In genomic region chr14:54104746-54105145, GRCh38 we compare ENCODE assay signal across 15 cellular contexts.
DNase-seq lines count a peak whose midpoint lies in the region; ATAC-seq and TF ChIP-seq lines count a peak whose summit lies in the region.
"Had no signal": no experiment of that assay in that cellular context is flagged by ENCODE, and none has a peak within 500 bp of the region (broad histone marks: within the 10 kb centered on the region; RNA-seq: fewer than 3 reads in every experiment).

No MANE protein-coding gene starts in this region.

- no peak for DNase-seq in HCT116 (ENCODE audit: low read depth, low spot score)
- no peak for DNase-seq in RWPE2 (ENCODE audit: low spot score)
- no peak for DNase-seq in foreskin keratinocyte
- no peak for DNase-seq in thyroid gland
- no peak for DNase-seq in foreskin fibroblast
- no peak for DNase-seq in hepatic stellate cell (ENCODE audit: low spot score)
- DNase-seq: C1 segment of cervical spinal cord; CD4-positive, alpha-beta T cell; DMS153; DMS79 treated with DMSO at 0.1 percent for 48 hours; GDM1; HFFc6 had no signal

- no peak for TF ChIP-seq CTCF in HCT116 (IDR thresholded peaks at IDR 0.05 in 2 of 3, conservative IDR thresholded peaks at IDR 0.05 in 1 of 3; ENCODE audit: borderline replicate concordance in 1 of 3, insufficient read depth in 1 of 3, low read depth in 2 of 3, low read length in 2 of 3)
- no peak for TF ChIP-seq CTCF in RWPE2 (IDR thresholded peaks at IDR 0.05; ENCODE audit: poor library complexity, severe bottlenecking)
- TF ChIP-seq CTCF in foreskin keratinocyte (conservative IDR thresholded peaks at IDR 0.05) = no peak
- TF ChIP-seq CTCF in thyroid gland (IDR thresholded peaks at IDR 0.05) = no peak
- TF ChIP-seq CTCF in foreskin fibroblast (IDR thresholded peaks at IDR 0.05; ENCODE audit: low read depth, low read length) = no peak

- H3K4me2 ChIP-seq in HCT116 (ENCODE audit: low read length) = peak overlapping the region; percentile 63

- no peak for ATAC-seq in HCT116
- ATAC-seq in RWPE2 (ENCODE audit: low read depth) = no peak
- no peak for ATAC-seq in foreskin keratinocyte
- ATAC-seq in GM19467 (IDR thresholded peaks at IDR 0.05; ENCODE audit: unreplicated experiment) = no peak
- ATAC-seq: HepG2 had no signal

- no peaks in the 10 kb centered on the region for H4K20me1 ChIP-seq in HCT116 (ENCODE audit: insufficient read depth)

- RAD21 ChIA-PET in HCT116 (lab: Charles Lee; ENCODE audit: low non-redundant PET in 1 of 2, low total read pairs in 2 of 2, uncharacterized antibody in 2 of 2, unreplicated experiment in 2 of 2) = no interaction called here

- no peaks in the 10 kb centered on the region for H3K9me2 ChIP-seq in HCT116 (ENCODE audit: insufficient read depth)

- H3K79me2 ChIP-seq in HCT116 (ENCODE audit: insufficient read depth, low read length) = no peaks in the 10 kb centered on the region

- H3K27ac ChIP-seq in HCT116 (ENCODE audit: low read depth, low read length) (peak overlapping the region; percentile 84; the same call in 1 of the 2 replicates), RWPE2 (ENCODE audit: poor library complexity, severe bottlenecking) (peak overlapping the region; percentile 98), foreskin keratinocyte (peak overlapping the region; percentile 65), thyroid gland (peak overlapping the region in 2 of 3 donors; percentile 50 to 62)

- intact Hi-C loops in HCT116 (cut with micrococcal nuclease) (no loop called here), thyroid gland (cut with DNase I) (no loop called here)

- WGBS in thyroid gland, 2 donors = 52 to 60% methylated on average over 2 of the region's 2 CpGs

- H3K9me3 ChIP-seq in HCT116 (ENCODE audit: control insufficient read depth in 1 of 2, insufficient read depth in 1 of 2, low read depth in 1 of 2, low read length in 2 of 2) (no peaks in the 10 kb centered on the region), RWPE2 (ENCODE audit: severe bottlenecking) (no peaks in the 10 kb centered on the region), thyroid gland (no peaks in the 10 kb centered on the region)
- H3K9me3 ChIP-seq: HAP-1 had no signal

- H3K27me3 ChIP-seq in HCT116 (ENCODE audit: insufficient read depth, low read length) (no peaks in the 10 kb centered on the region), RWPE2 (ENCODE audit: insufficient read depth, poor library complexity, severe bottlenecking) (no peaks in the 10 kb centered on the region), foreskin keratinocyte (no peaks in the 10 kb centered on the region), thyroid gland (no peaks in the 10 kb centered on the region)

- peak overlapping the region; percentile 8 for H2AFZ ChIP-seq in HCT116 (ENCODE audit: low read depth, low read length, poor library complexity, severe bottlenecking)

- BruUV-seq in HCT116 (replicated peaks; lab: Mats Ljungman, UMichigan) = no TSS peak

- CTCF ChIA-PET in HCT116 (lab: Charles Lee) = interaction anchor here (1.5 to 1.8 kb wide), 2 partner anchors 71 to 244 kb away, joined by 3 to 6 read pairs; no protein-coding TSS in a partner anchor

- H3K4me1 ChIP-seq in HCT116 (ENCODE audit: control insufficient read depth in 1 of 2, insufficient read depth in 2 of 2, low read length in 2 of 2) = peaks cover 60 to 70% of the 10 kb centered on the region in 2 experiments
- H3K4me1 ChIP-seq in RWPE2 (ENCODE audit: insufficient read depth, poor library complexity, severe bottlenecking) = peaks cover 51% of the 10 kb centered on the region
- peaks cover 55% of the 10 kb centered on the region for H3K4me1 ChIP-seq in foreskin keratinocyte
- H3K4me1 ChIP-seq in thyroid gland = peaks cover 30 to 44% of the 10 kb centered on the region in 2 donors
- H3K4me1 ChIP-seq: HAP-1 had no signal

- POLR2A ChIA-PET in HCT116 (lab: Charles Lee) = no interaction called here

- TF ChIP-seq RAD21 in HCT116 (IDR thresholded peaks at IDR 0.05; ENCODE audit: low read depth) = no peak

- TF ChIP-seq POLR2A in HCT116 (IDR thresholded peaks at IDR 0.05; ENCODE audit: borderline replicate concordance, extremely low read depth, insufficient read depth, insufficient read length) (no peak), thyroid gland (IDR thresholded peaks at IDR 0.05) (no peak)

- H3K9ac ChIP-seq in HCT116 (ENCODE audit: low read length) = no peak overlapping the region

- H3K36me3 ChIP-seq in HCT116 (ENCODE audit: control insufficient read depth in 1 of 2, insufficient read depth in 2 of 2, low read length in 2 of 2) (no peaks in the 10 kb centered on the region), RWPE2 (ENCODE audit: low read depth) (no peaks in the 10 kb centered on the region), thyroid gland (no peaks in the 10 kb centered on the region)
- H3K36me3 ChIP-seq: HAP-1 had no signal

- no peak overlapping the region for H3K4me3 ChIP-seq in HCT116 (replicated peaks in 1 of 2; ENCODE audit: low read depth in 1 of 2, low read length in 2 of 2)
- H3K4me3 ChIP-seq in RWPE2 (ENCODE audit: severe bottlenecking) = no peak overlapping the region
- no peak overlapping the region for H3K4me3 ChIP-seq in thyroid gland (replicated peaks in 1 of 3)
- H3K4me3 ChIP-seq in foreskin fibroblast (ENCODE audit: low read depth in 1 of 2, low read length in 2 of 2) = no peak overlapping the region
- H3K4me3 ChIP-seq: HAP-1 had no signal

TF ChIP-seq in HCT116, 20 proteins besides CTCF, POLR2A, EP300 and RAD21:
- no peak for TF ChIP-seq CEBPB (IDR thresholded peaks at IDR 0.05; ENCODE audit: low read depth)
- TF ChIP-seq EZH2 (IDR thresholded peaks at IDR 0.05) = no peak
- TF ChIP-seq EZH2phosphoT487 (IDR thresholded peaks at IDR 0.05; ENCODE audit: borderline replicate concordance) = no peak
- no peak for TF ChIP-seq SIN3A (IDR thresholded peaks at IDR 0.05; ENCODE audit: low read depth)
- TF ChIP-seq FOSL1 (IDR thresholded peaks at IDR 0.05; ENCODE audit: low read depth) = no peak
- no peak for TF ChIP-seq CBX3 (IDR thresholded peaks at IDR 0.05; ENCODE audit: low read depth)
- TF ChIP-seq JUND (IDR thresholded peaks at IDR 0.05) = no peak
- TF ChIP-seq, protein P1, sequence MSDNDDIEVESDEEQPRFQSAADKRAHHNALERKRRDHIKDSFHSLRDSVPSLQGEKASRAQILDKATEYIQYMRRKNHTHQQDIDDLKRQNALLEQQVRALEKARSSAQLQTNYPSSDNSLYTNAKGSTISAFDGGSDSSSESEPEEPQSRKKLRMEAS (IDR thresholded peaks at IDR 0.05) = no peak
- TF ChIP-seq ZFX (IDR thresholded peaks at IDR 0.05) = no peak
- TF ChIP-seq ZBTB33 (IDR thresholded peaks at IDR 0.05; ENCODE audit: extremely low read depth, insufficient replicate concordance, low read length) = no peak
- no peak for TF ChIP-seq TCF7L2 (IDR thresholded peaks at IDR 0.05; ENCODE audit: borderline replicate concordance, extremely low read depth, insufficient read depth, insufficient read length)
- no peak for TF ChIP-seq POLR2AphosphoS5 (IDR thresholded peaks at IDR 0.05; ENCODE audit: low read depth, low read length)
- no peak for TF ChIP-seq ELF1 (IDR thresholded peaks at IDR 0.05; ENCODE audit: borderline replicate concordance, low read depth)
- TF ChIP-seq SRF (IDR thresholded peaks at IDR 0.05; ENCODE audit: low read depth) = no peak
- TF ChIP-seq ZNF274 (IDR thresholded peaks at IDR 0.05; ENCODE audit: low read depth, low read length) = no peak
